Comparison of ENCODE assay signal across 8 cellular contexts in the genomic region with DNA sequence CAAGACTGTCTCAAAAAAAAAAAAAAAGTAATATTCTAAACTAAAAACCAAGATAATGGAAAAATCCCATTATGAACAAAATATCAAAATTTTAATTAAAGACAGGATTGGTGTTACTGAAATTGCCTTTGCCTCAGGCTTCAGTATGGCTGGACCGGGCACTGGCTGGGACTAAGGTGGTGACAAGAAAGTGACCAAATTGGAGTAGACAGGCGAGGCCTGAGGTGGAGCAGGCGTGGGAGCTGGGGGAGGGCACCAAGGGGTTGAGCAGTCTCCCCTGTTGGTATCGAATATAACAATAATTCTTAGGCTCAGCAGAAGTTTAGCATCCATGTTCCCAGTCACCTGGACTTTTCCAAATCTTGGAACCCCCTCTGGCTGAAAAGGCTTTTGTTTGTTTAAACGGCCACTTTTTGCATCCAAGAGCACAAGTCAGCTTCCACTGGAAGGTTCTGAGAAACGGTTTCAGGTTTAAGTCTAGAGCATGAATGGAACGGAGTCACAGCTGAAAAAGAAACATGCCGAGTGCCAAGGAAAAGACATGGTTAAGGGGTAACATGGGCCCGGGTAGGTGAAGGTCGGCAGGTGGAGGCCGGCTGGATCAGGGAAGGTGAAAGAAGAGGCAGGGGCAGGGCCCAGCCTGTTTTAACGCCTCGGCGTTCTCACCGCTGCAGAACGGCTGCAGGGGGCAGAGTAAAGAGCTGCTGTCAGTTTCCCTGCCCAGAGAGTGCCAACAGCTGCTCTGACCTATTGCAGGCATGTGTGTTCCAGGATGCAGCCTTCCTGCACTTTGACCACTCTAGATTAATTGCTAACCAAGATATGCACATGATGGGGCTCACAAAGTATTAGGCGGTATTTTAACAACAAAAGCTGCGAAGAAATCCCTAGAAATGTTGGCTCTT. TPM values are rescaled to one million over a fixed set of nuclear protein-coding genes. Genes with fewer than 3 reads are reported as not detected.
DNase-seq lines count a peak whose midpoint lies in the region; ATAC-seq and TF ChIP-seq lines count a peak whose summit lies in the region.

No MANE protein-coding gene starts in this region.

- TF ChIP-seq POLR2A in NB4 (IDR thresholded peaks at IDR 0.05; ENCODE audit: extremely low read depth, insufficient read length), result no peak

- DNase-seq in NB4 (ENCODE audit: low read depth) (peak; percentile 69), coronary artery (ENCODE audit: low spot score) (no peak), NCI-H1436 (lab: John Stamatoyannopoulos, UW) (no peak)
- DNase-seq in stimulated activated CD4-positive, alpha-beta T cell treated with anti-CD3 and anti-CD28 coated beads, TNF-alpha, amount 100 ng/mL, for 4 hours (ENCODE audit: low read depth in 3 of 3), result peak; percentile 13 to 23 (median 18)

- ATAC-seq in GM18498 (IDR thresholded peaks at IDR 0.05; ENCODE audit: unreplicated experiment) (peak; percentile 68), HG02610 (IDR thresholded peaks at IDR 0.05; ENCODE audit: unreplicated experiment) (peak; percentile 43)

- peak; percentile 52 to 72 for TF ChIP-seq RAD21 in liver (IDR thresholded peaks at IDR 0.05)

- 16% methylated on average over 18 of the region's 18 CpGs for WGBS in liver

- TF ChIP-seq CTCF in NB4 (IDR thresholded peaks at IDR 0.05; ENCODE audit: low read depth, low read length) (no peak), WI38 (IDR thresholded peaks at IDR 0.05; ENCODE audit: low read depth, low read length) (no peak), coronary artery (IDR thresholded peaks at IDR 0.05) (no peak), liver (IDR thresholded peaks at IDR 0.05; ENCODE audit: low read depth, low read length, missing input control) (peak; percentile 10)

- peak overlapping the region; percentile 80 to 88 for H3K27ac ChIP-seq in coronary artery
- peak overlapping the region; percentile 95 to 96 for H3K27ac ChIP-seq in liver (ENCODE audit: low read depth in 1 of 2, low read length in 2 of 2)

- peak overlapping the region; percentile 88 to 92 for H3K9ac ChIP-seq in liver (ENCODE audit: low read depth in 1 of 2, low read length in 2 of 2)

- H3K36me3 ChIP-seq in liver (ENCODE audit: control insufficient read depth in 4 of 4, insufficient read depth in 3 of 4, low read depth in 1 of 4, low read length in 3 of 4), result no peaks in the 10 kb centered on the region

- peak overlapping the region; percentile 76 for H3K4me3 ChIP-seq in NB4 (ENCODE audit: low read depth, low read length)
- H3K4me3 ChIP-seq in WI38 (ENCODE audit: low read depth, low read length), result peak overlapping the region; percentile 77
- peak overlapping the region; percentile 90 for H3K4me3 ChIP-seq in coronary artery
- H3K4me3 ChIP-seq in liver (ENCODE audit: low read depth in 1 of 3, low read length in 3 of 3), result peak overlapping the region; percentile 22 to 88 (median 45)

- no peaks in the 10 kb centered on the region for H3K9me3 ChIP-seq in liver (ENCODE audit: control insufficient read depth in 4 of 4, low read length in 3 of 4)

- peaks cover 1 to 20% (median 7%) of the 10 kb centered on the region in 4 donors for H3K4me1 ChIP-seq in liver (ENCODE audit: control insufficient read depth in 4 of 4, insufficient read depth in 4 of 4, low read length in 3 of 4)

- no peaks in the 10 kb centered on the region for H3K27me3 ChIP-seq in liver (ENCODE audit: control insufficient read depth in 4 of 4, insufficient read depth in 4 of 4, low read length in 3 of 4)

TF ChIP-seq in liver, 16 proteins besides CTCF, POLR2A, EP300 and RAD21:
- peak; percentile 92 to 97 for TF ChIP-seq HNF4A (conservative IDR thresholded peaks at IDR 0.05)
- peak; percentile 18 for TF ChIP-seq TAF1 (conservative IDR thresholded peaks at IDR 0.05)
- TF ChIP-seq JUND (IDR thresholded peaks at IDR 0.05), result peak in 1 of 2 donors; percentile 61
- TF ChIP-seq NR2F2 (IDR thresholded peaks at IDR 0.05), result peak; percentile 86
- TF ChIP-seq FOXA2 (IDR thresholded peaks at IDR 0.05), result peak; percentile 53
- TF ChIP-seq, protein P1, sequence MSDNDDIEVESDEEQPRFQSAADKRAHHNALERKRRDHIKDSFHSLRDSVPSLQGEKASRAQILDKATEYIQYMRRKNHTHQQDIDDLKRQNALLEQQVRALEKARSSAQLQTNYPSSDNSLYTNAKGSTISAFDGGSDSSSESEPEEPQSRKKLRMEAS (IDR thresholded peaks at IDR 0.05), result peak; percentile 89
- TF ChIP-seq HNF4G (IDR thresholded peaks at IDR 0.05), result peak; percentile 87
- no peak for TF ChIP-seq GABPA (IDR thresholded peaks at IDR 0.05 in 1 of 2, conservative IDR thresholded peaks at IDR 0.05 in 1 of 2)
- peak; percentile 91 for TF ChIP-seq YY1 (IDR thresholded peaks at IDR 0.05)
- TF ChIP-seq, protein P2, sequence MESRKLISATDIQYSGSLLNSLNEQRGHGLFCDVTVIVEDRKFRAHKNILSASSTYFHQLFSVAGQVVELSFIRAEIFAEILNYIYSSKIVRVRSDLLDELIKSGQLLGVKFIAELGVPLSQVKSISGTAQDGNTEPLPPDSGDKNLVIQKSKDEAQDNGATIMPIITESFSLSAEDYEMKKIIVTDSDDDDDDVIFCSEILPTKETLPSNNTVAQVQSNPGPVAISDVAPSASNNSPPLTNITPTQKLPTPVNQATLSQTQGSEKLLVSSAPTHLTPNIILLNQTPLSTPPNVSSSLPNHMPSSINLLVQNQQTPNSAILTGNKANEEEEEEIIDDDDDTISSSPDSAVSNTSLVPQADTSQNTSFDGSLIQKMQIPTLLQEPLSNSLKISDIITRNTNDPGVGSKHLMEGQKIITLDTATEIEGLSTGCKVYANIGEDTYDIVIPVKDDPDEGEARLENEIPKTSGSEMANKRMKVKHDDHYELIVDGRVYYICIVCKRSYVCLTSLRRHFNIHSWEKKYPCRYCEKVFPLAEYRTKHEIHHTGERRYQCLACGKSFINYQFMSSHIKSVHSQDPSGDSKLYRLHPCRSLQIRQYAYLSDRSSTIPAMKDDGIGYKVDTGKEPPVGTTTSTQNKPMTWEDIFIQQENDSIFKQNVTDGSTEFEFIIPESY (IDR thresholded peaks at IDR 0.05), result peak; percentile 51
- TF ChIP-seq, protein P3, sequence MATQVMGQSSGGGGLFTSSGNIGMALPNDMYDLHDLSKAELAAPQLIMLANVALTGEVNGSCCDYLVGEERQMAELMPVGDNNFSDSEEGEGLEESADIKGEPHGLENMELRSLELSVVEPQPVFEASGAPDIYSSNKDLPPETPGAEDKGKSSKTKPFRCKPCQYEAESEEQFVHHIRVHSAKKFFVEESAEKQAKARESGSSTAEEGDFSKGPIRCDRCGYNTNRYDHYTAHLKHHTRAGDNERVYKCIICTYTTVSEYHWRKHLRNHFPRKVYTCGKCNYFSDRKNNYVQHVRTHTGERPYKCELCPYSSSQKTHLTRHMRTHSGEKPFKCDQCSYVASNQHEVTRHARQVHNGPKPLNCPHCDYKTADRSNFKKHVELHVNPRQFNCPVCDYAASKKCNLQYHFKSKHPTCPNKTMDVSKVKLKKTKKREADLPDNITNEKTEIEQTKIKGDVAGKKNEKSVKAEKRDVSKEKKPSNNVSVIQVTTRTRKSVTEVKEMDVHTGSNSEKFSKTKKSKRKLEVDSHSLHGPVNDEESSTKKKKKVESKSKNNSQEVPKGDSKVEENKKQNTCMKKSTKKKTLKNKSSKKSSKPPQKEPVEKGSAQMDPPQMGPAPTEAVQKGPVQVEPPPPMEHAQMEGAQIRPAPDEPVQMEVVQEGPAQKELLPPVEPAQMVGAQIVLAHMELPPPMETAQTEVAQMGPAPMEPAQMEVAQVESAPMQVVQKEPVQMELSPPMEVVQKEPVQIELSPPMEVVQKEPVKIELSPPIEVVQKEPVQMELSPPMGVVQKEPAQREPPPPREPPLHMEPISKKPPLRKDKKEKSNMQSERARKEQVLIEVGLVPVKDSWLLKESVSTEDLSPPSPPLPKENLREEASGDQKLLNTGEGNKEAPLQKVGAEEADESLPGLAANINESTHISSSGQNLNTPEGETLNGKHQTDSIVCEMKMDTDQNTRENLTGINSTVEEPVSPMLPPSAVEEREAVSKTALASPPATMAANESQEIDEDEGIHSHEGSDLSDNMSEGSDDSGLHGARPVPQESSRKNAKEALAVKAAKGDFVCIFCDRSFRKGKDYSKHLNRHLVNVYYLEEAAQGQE (IDR thresholded peaks at IDR 0.05), result peak; percentile 93
- TF ChIP-seq RXRA (IDR thresholded peaks at IDR 0.05), result peak; percentile 79 to 92
- TF ChIP-seq, protein P4, sequence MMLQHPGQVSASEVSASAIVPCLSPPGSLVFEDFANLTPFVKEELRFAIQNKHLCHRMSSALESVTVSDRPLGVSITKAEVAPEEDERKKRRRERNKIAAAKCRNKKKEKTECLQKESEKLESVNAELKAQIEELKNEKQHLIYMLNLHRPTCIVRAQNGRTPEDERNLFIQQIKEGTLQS (IDR thresholded peaks at IDR 0.05), result peak; percentile 59
- TF ChIP-seq EGR1 (IDR thresholded peaks at IDR 0.05; ENCODE audit: low read depth in 2 of 2), result no peak
- peak; percentile 99 for TF ChIP-seq SP1 (IDR thresholded peaks at IDR 0.05)
- peak; percentile 17 for TF ChIP-seq FOXA1 (IDR thresholded peaks at IDR 0.05)

RNA-seq across cellular contexts. Expression of a gene that starts 0.8 kb away (rescaled TPM):
- 10 to 100 TPM in 1 of 2 donors, 1 to 10 TPM in 1; 8.2 to 19.5 TPM for total RNA-seq in liver
- polyA plus RNA-seq in liver, result 10 to 100 TPM; 22.2 to 31.1 TPM

Comparison
In these comparisons a context has a peak if more than half of its experiments do, and no peak if none do; other contexts are left out.
1. DNase-seq: peak in NB4 (single experiment) and stimulated activated CD4-positive, alpha-beta T cell treated with anti-CD3 and anti-CD28 coated beads, TNF-alpha, amount 100 ng/mL, for 4 hours (3 of 3); none in coronary artery (single experiment) and NCI-H1436 (single experiment).
2. Peak in every context shown above with its lines, with median percentiles within 50 percentile points of each other: H3K4me3 ChIP-seq.